Comparison of ENCODE assay signal across 20 cellular contexts in the genomic region with DNA sequence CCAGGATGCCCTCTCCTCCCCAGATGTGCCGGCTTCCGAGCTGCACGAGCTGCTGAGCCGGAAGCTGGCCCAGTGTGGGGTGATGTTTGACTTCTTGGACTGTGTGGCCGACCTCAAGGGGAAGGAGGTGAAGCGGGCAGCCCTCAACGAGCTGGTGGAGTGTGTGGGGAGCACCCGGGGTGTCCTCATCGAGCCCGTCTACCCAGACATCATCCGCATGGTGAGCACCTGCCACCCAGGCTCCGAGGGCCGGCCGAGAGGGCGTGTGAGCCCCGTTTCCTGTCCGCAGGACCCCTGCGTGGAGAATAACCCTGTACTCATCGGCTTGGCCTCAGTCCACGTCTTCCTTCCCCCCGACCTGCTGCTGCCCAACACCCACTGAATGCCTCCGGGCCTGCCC. TPM values are rescaled to one million over a fixed set of nuclear protein-coding genes. Genes with fewer than 3 reads are reported as not detected.
DNase-seq lines count a peak whose midpoint lies in the region; ATAC-seq lines count a peak whose summit lies in the region.
"Had no signal": no experiment of that assay in that cellular context is flagged by ENCODE, and none has a peak within 500 bp of the region (broad histone marks: within the 10 kb centered on the region; RNA-seq: fewer than 3 reads in every experiment).

No MANE protein-coding gene starts in this region.

- POLR2A ChIA-PET in activated naive CD8-positive, alpha-beta T cell treated with anti-CD3 and anti-CD28 coated beads, Interleukin-2, amount 10 ng/mL, durations not matched to agents 7 days and 5 days (lab: Charles Lee), result no interaction called here
- POLR2A ChIA-PET in naive thymus-derived CD8-positive, alpha-beta T cell (lab: Charles Lee), result no interaction called here

- H3K9me3 Mint-ChIP-seq in activated naive CD8-positive, alpha-beta T cell treated with anti-CD3 and anti-CD28 coated beads, Interleukin-2, amount 10 ng/mL, durations not matched to agents 7 days and 5 days, result no peaks in the 10 kb centered on the region
- no peaks in the 10 kb centered on the region for H3K9me3 Mint-ChIP-seq in activated naive CD8-positive, alpha-beta T cell treated with anti-CD3 and anti-CD28 coated beads, Interleukin-2, amount 50 U/mL, for 24 hours
- H3K9me3 Mint-ChIP-seq in naive thymus-derived CD8-positive, alpha-beta T cell, result no peaks in the 10 kb centered on the region
- H3K9me3 Mint-ChIP-seq: H9 had no signal

- no peak overlapping the region for H3K27ac Mint-ChIP-seq in activated naive CD8-positive, alpha-beta T cell treated with anti-CD3 and anti-CD28 coated beads, Interleukin-2, amount 10 ng/mL, durations not matched to agents 7 days and 5 days
- H3K27ac Mint-ChIP-seq in activated naive CD8-positive, alpha-beta T cell treated with anti-CD3 and anti-CD28 coated beads, Interleukin-2, amount 50 U/mL, for 24 hours, result no peak overlapping the region
- peak overlapping the region in 4 of 10 donors; percentile 17 to 86 (median 59) for H3K27ac Mint-ChIP-seq in naive thymus-derived CD8-positive, alpha-beta T cell
- H3K27ac Mint-ChIP-seq: activated CD4-positive, alpha-beta T cell treated with anti-CD3 and anti-CD28 coated beads for 36 hours; H9 had no signal

- peaks cover 7% of the 10 kb centered on the region for H3K36me3 Mint-ChIP-seq in activated naive CD8-positive, alpha-beta T cell treated with anti-CD3 and anti-CD28 coated beads, Interleukin-2, amount 10 ng/mL, durations not matched to agents 7 days and 5 days
- H3K36me3 Mint-ChIP-seq in activated naive CD8-positive, alpha-beta T cell treated with anti-CD3 and anti-CD28 coated beads, Interleukin-2, amount 50 U/mL, for 24 hours (ENCODE audit: low read depth), result no peaks in the 10 kb centered on the region
- H3K36me3 Mint-ChIP-seq in naive thymus-derived CD8-positive, alpha-beta T cell, result peaks cover 0 to 28% (median 9%) of the 10 kb centered on the region in 3 donors

- ATAC-seq in activated naive CD8-positive, alpha-beta T cell treated with anti-CD3 and anti-CD28 coated beads, Interleukin-2, amount 10 ng/mL, durations not matched to agents 7 days and 5 days (ENCODE audit: low read depth), result no peak
- ATAC-seq in activated naive CD8-positive, alpha-beta T cell treated with anti-CD3 and anti-CD28 coated beads, Interleukin-2, amount 50 U/mL, for 24 hours, result no peak
- no peak for ATAC-seq in naive thymus-derived CD8-positive, alpha-beta T cell
- ATAC-seq: activated CD4-positive, alpha-beta T cell treated with anti-CD3 and anti-CD28 coated beads for 36 hours; Panc1 had no signal

- H3K4me3 Mint-ChIP-seq in activated naive CD8-positive, alpha-beta T cell treated with anti-CD3 and anti-CD28 coated beads, Interleukin-2, amount 10 ng/mL, durations not matched to agents 7 days and 5 days, result peak overlapping the region; percentile 22
- H3K4me3 Mint-ChIP-seq in activated naive CD8-positive, alpha-beta T cell treated with anti-CD3 and anti-CD28 coated beads, Interleukin-2, amount 50 U/mL, for 24 hours, result no peak overlapping the region
- H3K4me3 Mint-ChIP-seq in naive thymus-derived CD8-positive, alpha-beta T cell, result peak overlapping the region in 6 of 10 donors; percentile 28 to 45 (median 39)

- H3K4me1 Mint-ChIP-seq in activated naive CD8-positive, alpha-beta T cell treated with anti-CD3 and anti-CD28 coated beads, Interleukin-2, amount 10 ng/mL, durations not matched to agents 7 days and 5 days, result peaks cover 11% of the 10 kb centered on the region
- peaks cover 14% of the 10 kb centered on the region for H3K4me1 Mint-ChIP-seq in activated naive CD8-positive, alpha-beta T cell treated with anti-CD3 and anti-CD28 coated beads, Interleukin-2, amount 50 U/mL, for 24 hours
- peaks cover 5 to 23% (median 20%) of the 10 kb centered on the region in 4 donors for H3K4me1 Mint-ChIP-seq in naive thymus-derived CD8-positive, alpha-beta T cell

- no peaks in the 10 kb centered on the region for H3K27me3 Mint-ChIP-seq in activated naive CD8-positive, alpha-beta T cell treated with anti-CD3 and anti-CD28 coated beads, Interleukin-2, amount 10 ng/mL, durations not matched to agents 7 days and 5 days
- no peaks in the 10 kb centered on the region for H3K27me3 Mint-ChIP-seq in activated naive CD8-positive, alpha-beta T cell treated with anti-CD3 and anti-CD28 coated beads, Interleukin-2, amount 50 U/mL, for 24 hours
- no peaks in the 10 kb centered on the region for H3K27me3 Mint-ChIP-seq in naive thymus-derived CD8-positive, alpha-beta T cell
- H3K27me3 Mint-ChIP-seq: activated CD4-positive, alpha-beta T cell treated with anti-CD3 and anti-CD28 coated beads for 36 hours had no signal

- no peak for DNase-seq in activated naive CD8-positive, alpha-beta T cell treated with anti-CD3 and anti-CD28 coated beads, Interleukin-2, amount 10 ng/mL, durations not matched to agents 7 days and 5 days
- DNase-seq in activated naive CD8-positive, alpha-beta T cell treated with anti-CD3 and anti-CD28 coated beads, Interleukin-2, amount 50 U/mL, for 24 hours, result no peak
- no peak for DNase-seq in naive thymus-derived CD8-positive, alpha-beta T cell
- no peak for DNase-seq in stimulated activated CD8-positive, alpha-beta memory T cell treated with anti-CD3 and anti-CD28 coated beads, Interleukin-4, amount 100 ng/mL, for 48 hours
- DNase-seq in ecto neural progenitor cell (ENCODE audit: low spot score) (no peak), NCI-H748 (lab: John Stamatoyannopoulos, UW; ENCODE audit: unreplicated experiment) (no peak)
- DNase-seq: activated CD4-positive, alpha-beta T cell treated with anti-CD3 and anti-CD28 coated beads for 36 hours; activated CD8-positive, alpha-beta memory T cell treated with anti-CD3 and anti-CD28 coated beads, Interleukin-2, amount 50 U/mL, for 48 hours; activated gamma-delta T cell treated with Interleukin-2 at 50 U/mL for 16 hours; DMS 273 treated with DMSO at 0.1 percent for 48 hours; H9; NCI-H1436; spleen; thyroid gland had no signal

RNA-seq across cellular contexts. Expression of a gene that starts 2.2 kb away (rescaled TPM):
- total RNA-seq in activated naive CD8-positive, alpha-beta T cell treated with anti-CD3 and anti-CD28 coated beads, Interleukin-2, amount 10 ng/mL, durations not matched to agents 7 days and 5 days, result 10 to 100 TPM; 18.6 to 22.3 TPM
- total RNA-seq in naive thymus-derived CD8-positive, alpha-beta T cell, result 10 to 100 TPM; 13.4 to 16.0 TPM
- polyA plus RNA-seq in naive thymus-derived CD8-positive, alpha-beta T cell, result 1 to 10 TPM; 4.7 to 6.6 (median 5.3) TPM

RNA-seq across cellular contexts. Expression of a gene that starts 9.0 kb away (rescaled TPM):
- total RNA-seq in activated naive CD8-positive, alpha-beta T cell treated with anti-CD3 and anti-CD28 coated beads, Interleukin-2, amount 10 ng/mL, durations not matched to agents 7 days and 5 days, result not detected
- under 1 TPM; 0.55 to 0.69 TPM for total RNA-seq in naive thymus-derived CD8-positive, alpha-beta T cell
- polyA plus RNA-seq in naive thymus-derived CD8-positive, alpha-beta T cell, result not detected
- total RNA-seq: chondrocyte, fibroblast of lung, lung microvascular endothelial cell, M059J, SK-MEL-5, spleen had no signal
- polyA plus RNA-seq: fibroblast of lung had no signal

RNA-seq across cellular contexts. Expression of a gene that starts 9.7 kb away (rescaled TPM):
- total RNA-seq in activated naive CD8-positive, alpha-beta T cell treated with anti-CD3 and anti-CD28 coated beads, Interleukin-2, amount 10 ng/mL, durations not matched to agents 7 days and 5 days, result 10 to 100 TPM; 34.5 to 39.7 TPM
- 10 to 100 TPM; 39.5 to 41.4 TPM for total RNA-seq in naive thymus-derived CD8-positive, alpha-beta T cell
- 1 to 10 TPM; 3.4 to 4.2 (median 3.6) TPM for polyA plus RNA-seq in naive thymus-derived CD8-positive, alpha-beta T cell

RNA-seq across cellular contexts. Expression of a gene that starts 45.2 kb away (rescaled TPM):
- not detected for total RNA-seq in activated naive CD8-positive, alpha-beta T cell treated with anti-CD3 and anti-CD28 coated beads, Interleukin-2, amount 10 ng/mL, durations not matched to agents 7 days and 5 days
- total RNA-seq in naive thymus-derived CD8-positive, alpha-beta T cell, result 1 to 10 TPM; 1.9 to 2.4 TPM
- polyA plus RNA-seq in naive thymus-derived CD8-positive, alpha-beta T cell, result under 1 TPM in 2 of 3 donors, not detected in 1; 0.48 to 0.84 TPM
- total RNA-seq: chondrocyte, fibroblast of lung, H9, lung microvascular endothelial cell, M059J, SK-MEL-5 had no signal
- polyA plus RNA-seq: fibroblast of lung had no signal

RNA-seq across cellular contexts. Expression of a gene that starts 48.3 kb away (rescaled TPM):
- total RNA-seq in activated naive CD8-positive, alpha-beta T cell treated with anti-CD3 and anti-CD28 coated beads, Interleukin-2, amount 10 ng/mL, durations not matched to agents 7 days and 5 days, result 100 to 1,000 TPM; 187 to 195 TPM
- total RNA-seq in naive thymus-derived CD8-positive, alpha-beta T cell, result 100 to 1,000 TPM; 217 to 226 TPM
- 100 to 1,000 TPM; 137 to 164 (median 154) TPM for polyA plus RNA-seq in naive thymus-derived CD8-positive, alpha-beta T cell
